Comparison of ENCODE assay signal across 8 cellular contexts in the genomic region with DNA sequence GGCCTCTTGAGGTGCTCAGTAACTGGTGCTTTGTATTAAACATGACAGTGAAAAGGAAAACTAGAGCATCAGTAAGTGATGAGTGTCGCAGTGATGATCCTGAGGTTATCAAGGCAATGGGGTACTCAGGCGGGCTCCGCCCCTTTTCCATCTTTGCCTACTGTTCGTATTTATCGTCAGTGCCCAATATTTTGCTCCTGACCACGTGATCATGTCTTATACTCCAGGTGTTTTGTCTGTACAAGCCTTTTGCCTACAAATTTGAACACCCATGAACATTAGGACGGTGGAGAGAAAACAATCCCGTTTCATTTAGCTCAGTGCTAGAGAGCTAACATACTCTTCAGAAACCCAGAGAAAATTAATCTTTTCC. TPM values are rescaled to one million over a fixed set of nuclear protein-coding genes. Genes with fewer than 3 reads are reported as not detected.
A peak's percentile ranks its signal among the peaks of the same experiment; 100 is the strongest.
DNase-seq lines count a peak whose midpoint lies in the region; ATAC-seq and TF ChIP-seq lines count a peak whose summit lies in the region.
"Not testable (repeated sequence)": the region's sequence is repeated elsewhere in the genome, so short reads cannot be mapped to it uniquely, and the experiment has no call there.

No MANE protein-coding gene starts in this region.

- not testable (repeated sequence) for DNase-seq in AG09309 (ENCODE audit: low read depth); RWPE1 (ENCODE audit: low spot score); fibroblast of lung (ENCODE audit: low read depth in 2 of 2); gastrocnemius medialis
- DNase-seq in GM23248 (peak; percentile 28), NCI-H1105 treated with DMSO at 0.1 percent for 48 hours (lab: John Stamatoyannopoulos, UW) (peak; percentile 69), adipocyte (ENCODE audit: low read depth) (peak; percentile 30), medulla oblongata (ENCODE audit: extremely low spot score) (peak; percentile 39)

- H3K27ac ChIP-seq in GM23248, result peak overlapping the region; percentile 41
- peak overlapping the region; percentile 84 for H3K27ac ChIP-seq in RWPE1
- peak overlapping the region; percentile 51 for H3K27ac ChIP-seq in fibroblast of lung (ENCODE audit: insufficient read depth, low read length)
- peak overlapping the region; percentile 67 to 87 (median 80) for H3K27ac ChIP-seq in gastrocnemius medialis

- peak overlapping the region; percentile 83 for H2AFZ ChIP-seq in GM23248
- not testable (repeated sequence) for H2AFZ ChIP-seq in fibroblast of lung (ENCODE audit: low read length)

- H3K9ac ChIP-seq in GM23248, result peak overlapping the region; percentile 73
- peak overlapping the region; percentile 54 for H3K9ac ChIP-seq in adipocyte (ENCODE audit: low read length)
- H3K9ac ChIP-seq in fibroblast of lung (ENCODE audit: insufficient read depth, low read length), result not testable (repeated sequence)

- H3K9me3 ChIP-seq in GM23248 (ENCODE audit: low read depth); adipocyte (ENCODE audit: control insufficient read depth, low read length); fibroblast of lung (ENCODE audit: control insufficient read depth, insufficient read depth, low read depth, low read length); gastrocnemius medialis: not testable (repeated sequence)

- H3K4me2 ChIP-seq in GM23248 (ENCODE audit: unreplicated experiment), result peak overlapping the region; percentile 92
- peak overlapping the region; percentile 15 for H3K4me2 ChIP-seq in fibroblast of lung (ENCODE audit: extremely low read depth, insufficient read depth, low read length)

- WGBS in GM23248 (ENCODE audit: low coverage in 1 of 2, low lambda C conversion rate in 2 of 2, missing lambda C conversion rate in 2 of 2), 2 experiments, result 0 to 1% methylated on average over 8 of the region's 8 CpGs

- POLR2A ChIA-PET in RWPE1 (lab: Yijun Ruan, JAX; ENCODE audit: low non-redundant PET), result not testable (repeated sequence)

- not testable (repeated sequence) for H3K9me2 ChIP-seq in GM23248 (ENCODE audit: insufficient read depth)

- H3K79me2 ChIP-seq in GM23248 (ENCODE audit: insufficient read depth); fibroblast of lung (ENCODE audit: control insufficient read depth, insufficient read depth, low read length): not testable (repeated sequence)

- H3K27me3 ChIP-seq in GM23248 (replicated peaks; ENCODE audit: insufficient read depth); adipocyte (replicated peaks; ENCODE audit: control insufficient read depth, insufficient read depth, low read length); fibroblast of lung (ENCODE audit: control insufficient read depth, insufficient read depth, low read length); gastrocnemius medialis: not testable (repeated sequence)

- in situ Hi-C loops in GM23248 (cut with MboI), result not testable (repeated sequence)
- in situ Hi-C loops in gastrocnemius medialis (cut with MboI; ENCODE audit: low sequenced_read_pairs in 4 of 4), result loop anchor here in 2 of 4 donors (10.0 to 25.0 kb wide), 2 partner anchors 176 to 179 kb away; no protein-coding TSS in a partner anchor

- ATAC-seq in gastrocnemius medialis, result peak; percentile 5 to 36

- H3K4me1 ChIP-seq in GM23248 (ENCODE audit: insufficient read depth); adipocyte (ENCODE audit: control insufficient read depth, insufficient read depth, low read length); fibroblast of lung (ENCODE audit: control insufficient read depth, extremely low read depth, insufficient read depth, low read length); gastrocnemius medialis: not testable (repeated sequence)

- not testable (repeated sequence) for H4K20me1 ChIP-seq in GM23248 (ENCODE audit: insufficient read depth); fibroblast of lung (ENCODE audit: control insufficient read depth, extremely low read depth, insufficient read depth, low read length)

- intact Hi-C loops in gastrocnemius medialis (cut with DNase I; ENCODE audit: low total_unique reads), result not testable (repeated sequence)

- not testable (repeated sequence) for H3K36me3 ChIP-seq in GM23248 (ENCODE audit: low read depth); adipocyte (ENCODE audit: control insufficient read depth, insufficient read depth, low read length, severe bottlenecking); fibroblast of lung (ENCODE audit: control insufficient read depth, insufficient read depth, low read length); gastrocnemius medialis

- not testable (repeated sequence) for TF ChIP-seq POLR2A in gastrocnemius medialis (IDR thresholded peaks at IDR 0.05)

- H3K4me3 ChIP-seq in AG09309 (ENCODE audit: control insufficient read depth, low read depth, low read length) (peak overlapping the region; percentile 51), GM23248 (peak overlapping the region; percentile 82), adipocyte (ENCODE audit: low read length) (peak overlapping the region; percentile 77), fibroblast of lung (replicated peaks in 1 of 4; ENCODE audit: control extremely low read depth in 1 of 4, insufficient read depth in 1 of 4, low read depth in 3 of 4, low read length in 4 of 4) (peak overlapping the region; percentile 31 to 70 (median 56)), gastrocnemius medialis (peak overlapping the region; percentile 50 to 62 (median 62))

- not testable (repeated sequence) for TF ChIP-seq CTCF in AG09309 (IDR thresholded peaks at IDR 0.05; ENCODE audit: control insufficient read depth, insufficient read depth, low read depth, low read length, missing control alignments); RWPE1 (conservative IDR thresholded peaks at IDR 0.05; ENCODE audit: low read depth); fibroblast of lung (conservative IDR thresholded peaks at IDR 0.05 in 1 of 2, IDR thresholded peaks at IDR 0.05 in 1 of 2; ENCODE audit: low read depth in 1 of 2, low read length in 2 of 2); gastrocnemius medialis (IDR thresholded peaks at IDR 0.05 in 4 of 5, conservative IDR thresholded peaks at IDR 0.05 in 1 of 5)

- H3F3A ChIP-seq in GM23248 (ENCODE audit: insufficient read depth), result peaks cover 20% of the 10 kb centered on the region

- CTCF ChIA-PET in RWPE1 (lab: Yijun Ruan, JAX), result not testable (repeated sequence)

RNA-seq across cellular contexts. Expression of gene HSD17B7, which starts 0.5 kb away (rescaled TPM):
- 5.5 and 7.7 TPM in 2 replicates for total RNA-seq in GM23248 (2014; rRNA removed; shearing (Covaris generic))
- polyA plus RNA-seq in GM23248 (2016; fragmentation: Nextera tagmentation; extraction: Ambion mirVana), result 4.0 and 4.6 TPM in 2 replicates
- total RNA-seq in fibroblast of lung, result 21.6 and 50.4 TPM in 2 replicates
- 15.7 and 19.8 TPM in 2 replicates for polyA plus RNA-seq in fibroblast of lung
- 11.0 and 11.3 TPM in 2 replicates for polyA plus RNA-seq in fibroblast of lung (2012)
- polyA minus RNA-seq in fibroblast of lung (ENCODE audit: low replicate concordance), result 17.6 and 33.1 TPM in 2 replicates
- 1 to 10 TPM in 3 of 4 donors, under 1 TPM in 1; 0.87 to 3.3 (median 2.4) TPM for total RNA-seq in gastrocnemius medialis
